In genomic region chr10:89837173-89838001, GRCh38 we compare ENCODE assay signal across 8 cellular contexts.
DNase-seq lines count a peak whose midpoint lies in the region; ATAC-seq lines count a peak whose summit lies in the region.

No MANE protein-coding gene starts in this region.

- peak overlapping the region; percentile 53 for H3K9ac ChIP-seq in rectal smooth muscle tissue (ENCODE audit: low read length)

- DNase-seq in DMS153 treated with DMSO at 0.1 percent for 48 hours (lab: John Stamatoyannopoulos, UW; ENCODE audit: unreplicated experiment), result peak; percentile 47
- peak; percentile 7 for DNase-seq in activated T-cell treated with anti-CD3 and anti-CD28 coated beads for 1 hour (ENCODE audit: low read depth)
- peak; percentile 39 for DNase-seq in fibroblast of peridontal ligament (ENCODE audit: extremely low read depth)
- DNase-seq in NCI-H2081 treated with DMSO at 0.1 percent for 48 hours (lab: John Stamatoyannopoulos, UW), result no peak
- DNase-seq in ecto neural progenitor cell (ENCODE audit: low spot score), result no peak
- DNase-seq in HCEC 1CT, result no peak

- ATAC-seq in HG02798 (IDR thresholded peaks at IDR 0.05; ENCODE audit: poor library complexity, unreplicated experiment), result peak; percentile 55

- no peaks in the 10 kb centered on the region for H3K4me1 ChIP-seq in rectal smooth muscle tissue (ENCODE audit: control insufficient read depth, insufficient read depth, low read length)

- peak overlapping the region; percentile 73 for H3K4me3 ChIP-seq in rectal smooth muscle tissue (ENCODE audit: low read length)

- H3K27me3 ChIP-seq in rectal smooth muscle tissue (ENCODE audit: control insufficient read depth, insufficient read depth, low read length), result no peaks in the 10 kb centered on the region

- H3K27ac ChIP-seq in rectal smooth muscle tissue (ENCODE audit: low read depth, low read length), result peak overlapping the region; percentile 68

- H3K36me3 ChIP-seq in rectal smooth muscle tissue (ENCODE audit: control insufficient read depth, insufficient read depth, low read length), result no peaks in the 10 kb centered on the region

Comparison
In these comparisons a context has a peak if more than half of its experiments do, and no peak if none do; other contexts are left out.
1. DNase-seq: peak in DMS153 treated with DMSO at 0.1 percent for 48 hours (single experiment), activated T-cell treated with anti-CD3 and anti-CD28 coated beads for 1 hour (single experiment) and fibroblast of peridontal ligament (single experiment); none in NCI-H2081 treated with DMSO at 0.1 percent for 48 hours (single experiment), ecto neural progenitor cell (single experiment) and HCEC 1CT (single experiment).